Comparison of ENCODE assay signal across 20 cellular contexts in the genomic region with DNA sequence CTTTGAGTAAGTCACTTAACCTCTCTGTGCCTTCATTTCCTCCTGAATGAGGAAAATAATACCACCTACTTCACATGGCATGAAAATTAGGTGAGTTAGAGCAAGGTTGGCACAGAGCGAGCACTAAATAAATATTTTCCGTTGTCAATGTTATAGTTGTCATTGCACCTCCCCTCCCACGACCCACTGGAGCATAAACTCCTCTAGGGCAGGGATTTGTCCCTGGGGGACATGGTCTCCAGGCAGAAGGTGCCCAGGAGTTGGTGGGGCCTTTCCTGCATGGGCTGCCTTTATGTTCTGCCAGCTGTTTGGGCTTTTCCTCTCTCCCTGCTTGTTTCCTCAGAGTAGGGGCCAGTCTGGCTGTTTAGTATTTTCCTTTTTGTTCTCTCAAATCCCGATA. TPM values are rescaled to one million over a fixed set of nuclear protein-coding genes. Genes with fewer than 3 reads are reported as not detected.
DNase-seq lines count a peak whose midpoint lies in the region; ATAC-seq and TF ChIP-seq lines count a peak whose summit lies in the region.
"Had no signal": no experiment of that assay in that cellular context is flagged by ENCODE, and none has a peak within 500 bp of the region (broad histone marks: within the 10 kb centered on the region; RNA-seq: fewer than 3 reads in every experiment).

No MANE protein-coding gene starts in this region.

- H2BK120ac ChIP-seq in H9 (ENCODE audit: low read depth, low read length, poor library complexity, severe bottlenecking): no peak overlapping the region

- no peak overlapping the region for H3K27ac ChIP-seq in H9 (ENCODE audit: insufficient read length, low read depth, low read length)
- H3K27ac ChIP-seq: 22Rv1, A549, GM23248 had no signal

- H3K79me2 ChIP-seq in H9 (ENCODE audit: insufficient read depth, low read length): no peaks in the 10 kb centered on the region

- intact Hi-C loops in posterior vena cava (cut with DNase I): no loop called here

- ATAC-seq in HG03520 (IDR thresholded peaks at IDR 0.05; ENCODE audit: unreplicated experiment): no peak
- ATAC-seq: A549; CD8-positive, alpha-beta T cell; GM12878; HepG2 had no signal

- TF ChIP-seq CTCF in glutamatergic neuron (IDR thresholded peaks at IDR 0.05; ENCODE audit: partially characterized antibody, unreplicated experiment) (no peak), H9 (conservative IDR thresholded peaks at IDR 0.05) (no peak)

- no peak overlapping the region for H3K23ac ChIP-seq in H9 (ENCODE audit: insufficient read length, low read depth, low read length)

- no peak overlapping the region for H3T11ph ChIP-seq in H9 (ENCODE audit: low read length)

- H3K4me1 Mint-ChIP-seq in glutamatergic neuron (ENCODE audit: low read depth, unreplicated experiment) (peaks cover 25% of the 10 kb centered on the region), H9 (peaks cover 9 to 22% of the 10 kb centered on the region in 2 experiments)

- no peaks in the 10 kb centered on the region for H3K9me3 ChIP-seq in H9 (ENCODE audit: control insufficient read depth, low read depth, low read length)
- H3K9me3 ChIP-seq: A549 had no signal

- H3K14ac ChIP-seq in H9 (ENCODE audit: insufficient read depth, low read length): no peak overlapping the region

- H3K27me3 Mint-ChIP-seq in glutamatergic neuron (ENCODE audit: unreplicated experiment) (peaks cover 21% of the 10 kb centered on the region), H9 (ENCODE audit: low read depth) (peaks cover 12% of the 10 kb centered on the region)

- no CpG with 5 or more reads among the region's 4 CpGs for WGBS in H9 (ENCODE audit: extremely low coverage, insufficient read length, low lambda C conversion rate)

- H2BK20ac ChIP-seq in H9 (ENCODE audit: low read depth, low read length, poor library complexity, severe bottlenecking): no peak overlapping the region

- no peak overlapping the region for H2AK5ac ChIP-seq in H9 (ENCODE audit: insufficient read length, low read length)

- H3K27ac Mint-ChIP-seq in glutamatergic neuron (ENCODE audit: unreplicated experiment) (peak overlapping the region; percentile 17), H9 (no peak overlapping the region)
- H3K27ac Mint-ChIP-seq: CD8-positive, alpha-beta T cell had no signal

- peaks cover 10% of the 10 kb centered on the region for H3K9me3 Mint-ChIP-seq in glutamatergic neuron (ENCODE audit: unreplicated experiment)
- H3K9me3 Mint-ChIP-seq in H9: no peaks in the 10 kb centered on the region
- H3K9me3 Mint-ChIP-seq: CD8-positive, alpha-beta T cell had no signal

- no peaks in the 10 kb centered on the region for H3K79me1 ChIP-seq in H9 (ENCODE audit: insufficient read depth, low read depth, low read length, poor library complexity, severe bottlenecking)

- H3K9ac ChIP-seq in H9 (ENCODE audit: extremely low read depth, insufficient read length, low read length): no peak overlapping the region
- H3K9ac ChIP-seq: GM23248 had no signal

- peaks cover 4% of the 10 kb centered on the region for H3K36me3 Mint-ChIP-seq in glutamatergic neuron (ENCODE audit: unreplicated experiment)
- no peaks in the 10 kb centered on the region; a peak in 1 of 7 replicates for H3K36me3 Mint-ChIP-seq in H9 (ENCODE audit: insufficient read depth in 1 of 3, low read depth in 3 of 3)
- H3K36me3 Mint-ChIP-seq: CD8-positive, alpha-beta T cell had no signal

- DNase-seq in NCI-H2171 treated with DMSO at 0.1 percent for 48 hours (lab: John Stamatoyannopoulos, UW) (peak; percentile 47), NCI-H2171 (lab: John Stamatoyannopoulos, UW) (no peak), glutamatergic neuron (no peak), posterior vena cava (ENCODE audit: low spot score) (peak; percentile 6), EL (no peak), H9 (no peak)
- DNase-seq: AML-193; Calu3; CD8-positive, alpha-beta T cell; DMS79 treated with DMSO at 0.1 percent for 48 hours; GM23248; HCEC 1CT; KBM-7 had no signal

- H2BK15ac ChIP-seq in H9 (ENCODE audit: low read depth, low read length): no peak overlapping the region

- no peak overlapping the region for H2BK12ac ChIP-seq in H9 (ENCODE audit: insufficient read length, low read depth, low read length)

- H2AFZ ChIP-seq in H9 (ENCODE audit: low read length): no peak overlapping the region
- H2AFZ ChIP-seq: GM23248 had no signal

- H2BK5ac ChIP-seq in H9 (ENCODE audit: insufficient read length, low read length): no peak overlapping the region

- H3K23me2 ChIP-seq in H9 (ENCODE audit: insufficient read length, low read depth, low read length, poor library complexity, severe bottlenecking): no peaks in the 10 kb centered on the region

- no peak overlapping the region for H4K91ac ChIP-seq in H9 (ENCODE audit: insufficient read length, low read depth, low read length)

- no peaks in the 10 kb centered on the region; the same call in 1 of the 2 replicates for H3K4me1 ChIP-seq in H9 (ENCODE audit: insufficient read depth, low read length)
- H3K4me1 ChIP-seq: A549 had no signal

- H3K27me3 ChIP-seq in H9 (ENCODE audit: insufficient read depth, low read length): no peaks in the 10 kb centered on the region

- H3K18ac ChIP-seq in H9 (ENCODE audit: insufficient read length, low read depth, low read length): no peak overlapping the region

- no peak overlapping the region for H3K56ac ChIP-seq in H9 (ENCODE audit: insufficient read length, low read depth, low read length)

- H3K4me3 Mint-ChIP-seq in glutamatergic neuron (ENCODE audit: unreplicated experiment) (no peak overlapping the region), H9 (no peak overlapping the region)
- H3K4me3 Mint-ChIP-seq: CD8-positive, alpha-beta T cell; IgD-negative memory B cell had no signal

- no peak overlapping the region for H4K5ac ChIP-seq in H9 (ENCODE audit: insufficient read length, low read depth, low read length)

- H3K4me2 ChIP-seq in H9 (ENCODE audit: insufficient read depth, insufficient read length, low read length): no peak overlapping the region
- H3K4me2 ChIP-seq: A549 had no signal

- H4K8ac ChIP-seq in H9 (replicated peaks; ENCODE audit: insufficient read length, low read depth, low read length): no peak overlapping the region

- no peaks in the 10 kb centered on the region for H4K20me1 ChIP-seq in H9 (ENCODE audit: control insufficient read depth, insufficient read depth, insufficient read length)

- H3K4ac ChIP-seq in H9 (ENCODE audit: low read depth, low read length): no peak overlapping the region

RNA-seq across cellular contexts. Expression of gene ANGPT4, which starts 1.3 kb away (rescaled TPM):
- total RNA-seq in glutamatergic neuron (ENCODE audit: unreplicated experiment) (0.22 TPM), posterior vena cava (1 to 10 TPM in 1 of 2 donors, under 1 TPM in 1; 0.24 to 1.1 TPM), H9 (2021) (0.07 and 0.11 TPM in 2 replicates)
- total RNA-seq: Calu3; CD8-positive, alpha-beta T cell; G401; GM12878; GM23248; HepG2 had no signal

Comparison
In these comparisons a context has a peak if more than half of its experiments do, and no peak if none do; other contexts are left out.
1. DNase-seq: peak in NCI-H2171 treated with DMSO at 0.1 percent for 48 hours (single experiment) and posterior vena cava (single experiment); none in NCI-H2171 (single experiment), glutamatergic neuron (single experiment), EL (single experiment) and H9 (single experiment).